Comparison of ENCODE assay signal across 17 cellular contexts in the genomic region with DNA sequence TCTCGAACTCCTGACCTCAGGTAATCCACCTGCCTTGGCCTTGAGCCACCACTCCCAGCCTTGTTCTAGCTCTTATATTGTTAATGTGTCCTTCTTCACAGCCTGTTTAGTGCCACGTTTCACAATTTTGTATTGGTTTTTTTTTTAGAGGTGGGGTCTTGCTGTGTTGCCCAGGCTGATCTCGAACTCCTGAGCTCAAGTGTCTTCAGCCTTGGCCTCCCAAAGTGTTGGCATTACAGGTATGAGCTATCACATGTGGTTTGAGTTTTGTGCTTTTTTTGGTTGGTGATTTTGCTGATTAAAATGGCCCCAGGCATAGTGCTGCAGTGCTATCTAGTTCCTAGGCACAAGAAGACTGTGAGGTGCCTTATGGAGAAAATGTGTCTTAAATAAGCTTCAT. TPM values are rescaled to one million over a fixed set of nuclear protein-coding genes. Genes with fewer than 3 reads are reported as not detected.
A peak's percentile ranks its signal among the peaks of the same experiment; 100 is the strongest.
DNase-seq lines count a peak whose midpoint lies in the region; ATAC-seq and TF ChIP-seq lines count a peak whose summit lies in the region.
"Had no signal": no experiment of that assay in that cellular context is flagged by ENCODE, and none has a peak within 500 bp of the region (broad histone marks: within the 10 kb centered on the region; RNA-seq: fewer than 3 reads in every experiment).

No MANE protein-coding gene starts in this region.

- H3K4me1 Mint-ChIP-seq in WTC11 (no peaks in the 10 kb centered on the region), Caco-2 (ENCODE audit: low read depth, unreplicated experiment) (no peaks in the 10 kb centered on the region)
- H3K4me1 Mint-ChIP-seq: CD4-positive, alpha-beta memory T cell had no signal

- H3K4me1 ChIP-seq in colonic mucosa (no peaks in the 10 kb centered on the region), Caco-2 (no peaks in the 10 kb centered on the region)

- H3K27ac ChIP-seq in VCaP (peak overlapping the region; percentile 29; the same call in 1 of the 2 replicates), colonic mucosa (no peak overlapping the region)
- H3K27ac ChIP-seq: GM23248 had no signal

- intact Hi-C loops in colonic mucosa (cut with DNase I) (no loop called here), posterior vena cava (cut with DNase I) (no loop called here), Caco-2 (cut with micrococcal nuclease; ENCODE audit: unreplicated experiment) (no loop called here)

- H3K27ac Mint-ChIP-seq in WTC11 (no peak overlapping the region), Caco-2 (ENCODE audit: unreplicated experiment) (no peak overlapping the region)
- H3K27ac Mint-ChIP-seq: CD4-positive, alpha-beta memory T cell had no signal

- POLR2A ChIA-PET in WTC11 (lab: Charles Lee) (no interaction called here), Caco-2 (lab: Charles Lee) (no interaction called here)

- H3K9ac ChIP-seq in colonic mucosa (ENCODE audit: low read depth in 2 of 2, low read length in 2 of 2): no peak overlapping the region
- H3K9ac ChIP-seq: GM23248 had no signal

- no peaks in the 10 kb centered on the region; the same call in 1 of the 2 replicates for H3K27me3 Mint-ChIP-seq in WTC11 (ENCODE audit: low read depth)
- no peaks in the 10 kb centered on the region for H3K27me3 Mint-ChIP-seq in Caco-2 (ENCODE audit: insufficient read depth, unreplicated experiment)
- H3K27me3 Mint-ChIP-seq: CD4-positive, alpha-beta memory T cell had no signal

- H3K9me3 Mint-ChIP-seq in WTC11 (no peaks in the 10 kb centered on the region), Caco-2 (ENCODE audit: unreplicated experiment) (no peaks in the 10 kb centered on the region)
- H3K9me3 Mint-ChIP-seq: CD4-positive, alpha-beta memory T cell had no signal

- CTCF ChIA-PET in WTC11 (lab: Charles Lee) (interaction anchor here (1.6 to 3.0 kb wide), 2 partner anchors 12 to 74 kb away, joined by 3 to 10 read pairs; partner anchors contain the start of gene NAPB), Caco-2 (lab: Charles Lee) (no interaction called here)

- BruUV-seq in Caco-2 (replicated peaks; lab: Mats Ljungman, UMichigan): no TSS peak

- ATAC-seq in WTC11: no peak

- H3K27me3 ChIP-seq in colonic mucosa (no peaks in the 10 kb centered on the region), Caco-2 (replicated peaks; ENCODE audit: control insufficient read depth, insufficient read depth, low read length) (no peaks in the 10 kb centered on the region)

- no peaks in the 10 kb centered on the region for H3K36me3 Mint-ChIP-seq in WTC11
- no peaks in the 10 kb centered on the region for H3K36me3 Mint-ChIP-seq in Caco-2 (ENCODE audit: insufficient read depth, unreplicated experiment)
- H3K36me3 Mint-ChIP-seq: CD4-positive, alpha-beta memory T cell had no signal

- no peak overlapping the region for H3K4me3 Mint-ChIP-seq in WTC11
- H3K4me3 Mint-ChIP-seq in Caco-2 (ENCODE audit: unreplicated experiment): no peak overlapping the region
- H3K4me3 Mint-ChIP-seq: CD4-positive, alpha-beta memory T cell had no signal

- H3K4me3 ChIP-seq in colonic mucosa: no peak overlapping the region
- H3K4me3 ChIP-seq in Caco-2 (ENCODE audit: low read depth, low read length): no peak overlapping the region
- H3K4me3 ChIP-seq: GM23248 had no signal

- H3K36me3 ChIP-seq in colonic mucosa (no peaks in the 10 kb centered on the region), Caco-2 (ENCODE audit: control insufficient read depth, insufficient read depth, low read length) (no peaks in the 10 kb centered on the region)

- DNase-seq in WTC11 (ENCODE audit: low spot score): no peak
- peak; percentile 3 for DNase-seq in colonic mucosa
- DNase-seq in putamen (ENCODE audit: low spot score): no peak
- DNase-seq in posterior vena cava (ENCODE audit: low spot score): no peak
- no peak for DNase-seq in Caco-2
- DNase-seq: C1 segment of cervical spinal cord; CD4-positive, alpha-beta memory T cell; COR-L47; DMS153; DND-41; GM23248; H7; HCEC 1CT had no signal

- H3K9me3 ChIP-seq in colonic mucosa (no peaks in the 10 kb centered on the region), Caco-2 (peaks cover 5% of the 10 kb centered on the region; the same call in 1 of the 2 replicates)

- TF ChIP-seq CTCF in VCaP (conservative IDR thresholded peaks at IDR 0.05): no peak
- TF ChIP-seq CTCF in WTC11 (IDR thresholded peaks at IDR 0.05): no peak
- no peak for TF ChIP-seq CTCF in colonic mucosa (IDR thresholded peaks at IDR 0.05)
- TF ChIP-seq CTCF in Caco-2 (IDR thresholded peaks at IDR 0.05; ENCODE audit: insufficient read depth in 1 of 2, low read depth in 1 of 2, low read length in 1 of 2, severe bottlenecking in 1 of 2, unreplicated experiment in 1 of 2): no peak

TF ChIP-seq in WTC11, 78 proteins besides CTCF, POLR2A, EP300 and RAD21:
- peak; percentile 54; the same call in 1 of the 2 replicates for TF ChIP-seq ZNF121 (CRISPR knock-in tag; IDR thresholded peaks at IDR 0.05)
- TF ChIP-seq GRHL2 (CRISPR knock-in tag; IDR thresholded peaks at IDR 0.05; ENCODE audit: insufficient replicate concordance, severe bottlenecking): no peak

RNA-seq across cellular contexts. Expression of gene CSTL1, which starts 5.9 kb away (rescaled TPM):
- total RNA-seq in WTC11 (2021): not detected in 3 replicates
- not detected for total RNA-seq in colonic mucosa
- not detected for total RNA-seq in posterior vena cava
- 0.91 and 0.93 TPM in 2 replicates for total RNA-seq in Caco-2 (2022)
- total RNA-seq: A172; A673; CD4-positive, alpha-beta memory T cell; GM23248; H1; H7 had no signal

RNA-seq across cellular contexts. Expression of gene NAPB, which starts 12.3 kb away (rescaled TPM):
- total RNA-seq in WTC11 (2021) (12.9 to 15.1 TPM (median 13.3 TPM) in 3 replicates), colonic mucosa (1 to 10 TPM; 7.5 to 8.4 TPM), posterior vena cava (10 to 100 TPM in 1 of 2 donors, 1 to 10 TPM in 1; 9.9 to 11.0 TPM), Caco-2 (2022) (9.4 and 10.1 TPM in 2 replicates)

RNA-seq across cellular contexts. Expression of gene CST11, which starts 19.0 kb away (rescaled TPM):
- not detected in 3 replicates for total RNA-seq in WTC11 (2021)
- not detected for total RNA-seq in colonic mucosa
- total RNA-seq in posterior vena cava: not detected
- not detected in 2 replicates for total RNA-seq in Caco-2 (2022)
- total RNA-seq: A172; A673; CD4-positive, alpha-beta memory T cell; GM23248; H1; H7 had no signal

RNA-seq across cellular contexts. Expression of gene CST8, which starts 57.3 kb away (rescaled TPM):
- not detected in 3 replicates for total RNA-seq in WTC11 (2021)
- total RNA-seq in colonic mucosa: not detected
- total RNA-seq in posterior vena cava: not detected
- total RNA-seq in Caco-2 (2022): not detected in 2 replicates
- total RNA-seq: A172; A673; CD4-positive, alpha-beta memory T cell; GM23248; H1; H7 had no signal
